Comparison of ENCODE assay signal across 10 cellular contexts in genomic region chr18:63262369-63263335, GRCh38. TPM values are rescaled to one million over a fixed set of nuclear protein-coding genes. Genes with fewer than 3 reads are reported as not detected.
DNase-seq lines count a peak whose midpoint lies in the region; ATAC-seq and TF ChIP-seq lines count a peak whose summit lies in the region.
"Had no signal": no experiment of that assay in that cellular context is flagged by ENCODE, and none has a peak within 500 bp of the region (broad histone marks: within the 10 kb centered on the region; RNA-seq: fewer than 3 reads in every experiment).

No MANE protein-coding gene starts in this region.

- H3K4me1 ChIP-seq in body of pancreas (no peaks in the 10 kb centered on the region), gastrocnemius medialis (peaks cover 54 to 61% of the 10 kb centered on the region in 2 donors), upper lobe of left lung (peaks cover 0 to 19% (median 7%) of the 10 kb centered on the region in 4 donors)

- intact Hi-C loops in body of pancreas (cut with DNase I) = no loop called here
- intact Hi-C loops in gastrocnemius medialis (cut with DNase I; ENCODE audit: low total_unique reads) = loop anchor here (2.0 to 5.0 kb wide), 3 partner anchors 56 to 132 kb away; partner anchors contain the start of gene BCL2

- in situ Hi-C loops in gastrocnemius medialis (cut with MboI; ENCODE audit: low sequenced_read_pairs in 4 of 4) = loop anchor here in 1 of 4 donors (10.0 kb wide), 1 partner anchor 52 kb away; the partner anchor contains the start of gene BCL2

- no peak for TF ChIP-seq POLR2A in body of pancreas (IDR thresholded peaks at IDR 0.05)
- peak in 1 of 2 donors; percentile 24 for TF ChIP-seq POLR2A in gastrocnemius medialis (IDR thresholded peaks at IDR 0.05)
- TF ChIP-seq POLR2A in upper lobe of left lung (IDR thresholded peaks at IDR 0.05) = no peak

- H3K27ac ChIP-seq in body of pancreas (peak overlapping the region in 2 of 4 donors; percentile 30 to 32), layer of hippocampus (ENCODE audit: low read depth, low read length) (peak overlapping the region; percentile 89), gastrocnemius medialis (peak overlapping the region; percentile 69 to 84 (median 82)), upper lobe of left lung (peak overlapping the region in 2 of 4 donors; percentile 13 to 54)

- peak; percentile 52 for DNase-seq in COLO829 (ENCODE audit: low spot score)
- DNase-seq in body of pancreas = no peak
- peak; percentile 56 to 72 for DNase-seq in gastrocnemius medialis
- DNase-seq in upper lobe of left lung = no peak
- DNase-seq: NCI-H226, occipital lobe had no signal

- peak; percentile 9 for ATAC-seq in body of pancreas
- peak; percentile 67 to 80 for ATAC-seq in gastrocnemius medialis
- no peak for ATAC-seq in HG02938 (IDR thresholded peaks at IDR 0.05; ENCODE audit: unreplicated experiment)
- ATAC-seq in upper lobe of left lung (ENCODE audit: low FRiP score in 2 of 2) = no peak
- ATAC-seq in GM18909 (IDR thresholded peaks at IDR 0.05; ENCODE audit: poor library complexity, unreplicated experiment) = no peak
- ATAC-seq in GM21786 (IDR thresholded peaks at IDR 0.05; ENCODE audit: unreplicated experiment) = no peak

- WGBS in body of pancreas, 2 donors = 50 to 66% methylated on average over 11 to 12 of the region's 12 CpGs
- 56 to 72% methylated on average over 12 of the region's 12 CpGs for WGBS in upper lobe of left lung, 2 donors

- H3K36me3 ChIP-seq in body of pancreas (replicated peaks in 1 of 2; ENCODE audit: insufficient read depth in 1 of 2, low read depth in 2 of 2) = no peaks in the 10 kb centered on the region
- H3K36me3 ChIP-seq in gastrocnemius medialis = no peaks in the 10 kb centered on the region
- H3K36me3 ChIP-seq in upper lobe of left lung = no peaks in the 10 kb centered on the region

- H3K4me3 ChIP-seq in body of pancreas (no peak overlapping the region), gastrocnemius medialis (peak overlapping the region in 3 of 4 donors; percentile 10 to 31 (median 16)), upper lobe of left lung (no peak overlapping the region)

- no peak for TF ChIP-seq CTCF in body of pancreas (IDR thresholded peaks at IDR 0.05)
- peak in 3 of 5 experiments; percentile 7 to 26 (median 14) for TF ChIP-seq CTCF in gastrocnemius medialis (IDR thresholded peaks at IDR 0.05 in 4 of 5, conservative IDR thresholded peaks at IDR 0.05 in 1 of 5)
- no peak for TF ChIP-seq CTCF in upper lobe of left lung (IDR thresholded peaks at IDR 0.05)

- H3K9me3 ChIP-seq in body of pancreas (no peaks in the 10 kb centered on the region), gastrocnemius medialis (no peaks in the 10 kb centered on the region), upper lobe of left lung (no peaks in the 10 kb centered on the region)

- no peak for TF ChIP-seq EP300 in upper lobe of left lung (IDR thresholded peaks at IDR 0.05)

- H3K27me3 ChIP-seq in body of pancreas (no peaks in the 10 kb centered on the region), layer of hippocampus (ENCODE audit: control insufficient read depth, insufficient read depth, low read length) (no peaks in the 10 kb centered on the region), gastrocnemius medialis (no peaks in the 10 kb centered on the region), upper lobe of left lung (no peaks in the 10 kb centered on the region)

RNA-seq across cellular contexts. Expression of gene BCL2, which starts 56.9 kb away (rescaled TPM):
- total RNA-seq in body of pancreas (10 to 100 TPM; 10.1 to 18.5 TPM), gastrocnemius medialis (10 to 100 TPM in 2 of 4 donors, 1 to 10 TPM in 2; 6.2 to 20.4 (median 13.7) TPM), upper lobe of left lung (10 to 100 TPM in 4 of 6 donors, 1 to 10 TPM in 2; 5.9 to 19.9 (median 11.4) TPM)

Comparison
In these comparisons a context has a peak if more than half of its experiments do, and no peak if none do; other contexts are left out.
1. DNase-seq: peak in COLO829 (single experiment) and gastrocnemius medialis (2 of 2); none in body of pancreas (0 of 4) and upper lobe of left lung (0 of 2).
2. ATAC-seq: peak in body of pancreas (single experiment) and gastrocnemius medialis (2 of 2); none in HG02938 (single experiment), upper lobe of left lung (0 of 2), GM18909 (single experiment) and GM21786 (single experiment).
3. H3K4me3 ChIP-seq: peak in gastrocnemius medialis (3 of 4); none in body of pancreas (0 of 2) and upper lobe of left lung (0 of 4).
4. CTCF ChIP-seq: peak in gastrocnemius medialis (3 of 5); none in body of pancreas (0 of 7) and upper lobe of left lung (0 of 6).